ENCODE assay signal across 13 cellular contexts in genomic region chr17:76447931-76448652, GRCh38. TPM values are rescaled to one million over a fixed set of nuclear protein-coding genes. Genes with fewer than 3 reads are reported as not detected.
DNase-seq lines count a peak whose midpoint lies in the region; FAIRE-seq and TF ChIP-seq lines count a peak whose summit lies in the region.
"Had no signal": no experiment of that assay in that cellular context is flagged by ENCODE, and none has a peak within 500 bp of the region (broad histone marks: within the 10 kb centered on the region; RNA-seq: fewer than 3 reads in every experiment).

No MANE protein-coding gene starts in this region.

- H2BK20ac ChIP-seq in H1 (ENCODE audit: low read length): 0 out of 2 replicates have a peak overlapping the region, but pooled peaks have one; percentile 13

- H3K4me3 Mint-ChIP-seq in activated CD4-positive, alpha-beta T cell treated with anti-CD3 and anti-CD28 coated beads, Interleukin-2, amount 10 ng/mL, durations not matched to agents 24 days and 14 days: no peak overlapping the region
- peak overlapping the region; percentile 92; the same call in 1 of the 2 replicates for H3K4me3 Mint-ChIP-seq in HFFc6
- H3K4me3 Mint-ChIP-seq: central memory CD8-positive, alpha-beta T cell had no signal

- peak overlapping the region in 1 of 2 experiments; percentile 9; a peak in 1 of 4 replicates for H3K4me2 ChIP-seq in H1 (ENCODE audit: insufficient read depth in 1 of 2, low read depth in 2 of 2, low read length in 2 of 2)

- H3K9me3 Mint-ChIP-seq in activated CD4-positive, alpha-beta T cell treated with anti-CD3 and anti-CD28 coated beads, Interleukin-2, amount 10 ng/mL, durations not matched to agents 24 days and 14 days: no peaks in the 10 kb centered on the region
- no peaks in the 10 kb centered on the region for H3K9me3 Mint-ChIP-seq in HFFc6
- H3K9me3 Mint-ChIP-seq: central memory CD8-positive, alpha-beta T cell had no signal

- no peak for TF ChIP-seq CTCF in HFFc6 (IDR thresholded peaks at IDR 0.05)
- TF ChIP-seq CTCF in H1 (IDR thresholded peaks at IDR 0.05; ENCODE audit: control extremely low read depth in 1 of 3, insufficient read depth in 1 of 3, low read depth in 1 of 3, low read length in 3 of 3): no peak

- no peak overlapping the region for H3K4me3 ChIP-seq in H1 (ENCODE audit: extremely low read depth in 1 of 4, insufficient read depth in 2 of 4, low read depth in 3 of 4, low read length in 4 of 4)

- no peak overlapping the region for H2AFZ ChIP-seq in H1 (ENCODE audit: low read length)

- H2BK5ac ChIP-seq in H1 (ENCODE audit: low read depth, low read length): 0 out of 2 replicates have a peak overlapping the region, but pooled peaks have one; percentile 12

- peak overlapping the region; percentile 39; the same call in 1 of the 2 replicates for H2BK12ac ChIP-seq in H1 (ENCODE audit: low read depth, low read length)

- no peaks in the 10 kb centered on the region for H3K36me3 ChIP-seq in H1 (ENCODE audit: control insufficient read depth in 2 of 4, insufficient read depth in 4 of 4, low read length in 3 of 4)

- no peak overlapping the region for H2BK120ac ChIP-seq in H1 (replicated peaks; ENCODE audit: low read depth, low read length)

- no peak overlapping the region for H3K23ac ChIP-seq in H1 (ENCODE audit: insufficient read length)

- H3K27ac Mint-ChIP-seq in activated CD4-positive, alpha-beta T cell treated with anti-CD3 and anti-CD28 coated beads, Interleukin-2, amount 10 ng/mL, durations not matched to agents 24 days and 14 days: peak overlapping the region; percentile 46
- H3K27ac Mint-ChIP-seq in HFFc6: peak overlapping the region; percentile 96

- CTCF ChIA-PET in H1 (lab: Charles Lee; ENCODE audit: partially characterized antibody) (interaction anchor here (1.0 to 4.7 kb wide), 11 partner anchors 9 to 184 kb away, joined by 3 to 17 read pairs (median 4); partner anchors contain the start of gene AANAT), HEK293T (lab: Yijun Ruan, JAX) (interaction anchor here (0.5 to 1.5 kb wide), 2 partner anchors 43 to 126 kb away, joined by 3 to 7 read pairs; no protein-coding TSS in a partner anchor)

- H3K27me3 ChIP-seq in H1 (replicated peaks in 1 of 4; ENCODE audit: control insufficient read depth in 3 of 4, extremely low read depth in 1 of 4, insufficient read depth in 3 of 4, low read length in 3 of 4): no peaks in the 10 kb centered on the region

- H3K4me1 ChIP-seq in H1 (replicated peaks in 1 of 4; ENCODE audit: control insufficient read depth in 3 of 4, insufficient read depth in 4 of 4, low read length in 3 of 4): peaks cover 26 to 53% (median 47%) of the 10 kb centered on the region in 4 experiments

- peaks cover 10% of the 10 kb centered on the region for H3K79me1 ChIP-seq in H1 (ENCODE audit: low read depth, low read length)

- peak overlapping the region; percentile 82; the same call in 1 of the 2 replicates for H2AK5ac ChIP-seq in H1 (ENCODE audit: low read depth, low read length)

- H4K5ac ChIP-seq in H1 (ENCODE audit: insufficient read length, low read depth, low read length): no peak overlapping the region

- H3K27me3 Mint-ChIP-seq in activated CD4-positive, alpha-beta T cell treated with anti-CD3 and anti-CD28 coated beads, Interleukin-2, amount 10 ng/mL, durations not matched to agents 24 days and 14 days: no peaks in the 10 kb centered on the region
- no peaks in the 10 kb centered on the region; the same call in none of the 2 replicates for H3K27me3 Mint-ChIP-seq in HFFc6 (ENCODE audit: insufficient read depth)
- H3K27me3 Mint-ChIP-seq: central memory CD8-positive, alpha-beta T cell had no signal

- no peak for FAIRE-seq in H1 (lab: Jason Lieb, UNC)

- H3K4me1 Mint-ChIP-seq in activated CD4-positive, alpha-beta T cell treated with anti-CD3 and anti-CD28 coated beads, Interleukin-2, amount 10 ng/mL, durations not matched to agents 24 days and 14 days: peaks cover 62% of the 10 kb centered on the region
- peaks cover 84% of the 10 kb centered on the region for H3K4me1 Mint-ChIP-seq in HFFc6 (ENCODE audit: low read depth)

- H3K18ac ChIP-seq in H1 (ENCODE audit: extremely low read depth, low read length): no peak overlapping the region

- TF ChIP-seq RAD21 in H1 (IDR thresholded peaks at IDR 0.05 in 1 of 2, conservative IDR thresholded peaks at IDR 0.05 in 1 of 2; ENCODE audit: low read depth in 2 of 2, low read length in 2 of 2): no peak

- H3K4ac ChIP-seq in H1 (replicated peaks; ENCODE audit: insufficient read length, low read depth, low read length): no peak overlapping the region

- no peak overlapping the region for H2BK15ac ChIP-seq in H1 (ENCODE audit: low read length)

- peak overlapping the region in 1 of 4 experiments; percentile 28; a peak in 1 of 7 replicates for H3K9ac ChIP-seq in H1 (replicated peaks in 1 of 4; ENCODE audit: extremely low read depth in 1 of 4, low read depth in 3 of 4, low read length in 3 of 4)

- no peak overlapping the region for H3K27ac ChIP-seq in H1 (ENCODE audit: low read depth, low read length)

- peaks cover 47 to 87% of the 10 kb centered on the region in 2 experiments for H3K79me2 ChIP-seq in H1 (ENCODE audit: control insufficient read depth in 1 of 2, insufficient read depth in 2 of 2, low read length in 2 of 2)

- H3K9me3 ChIP-seq in H1 (ENCODE audit: insufficient read depth in 2 of 2, low read depth in 1 of 2, low read length in 1 of 2): no peaks in the 10 kb centered on the region

- H3K23me2 ChIP-seq in H1 (ENCODE audit: low read depth, low read length): peaks cover 3% of the 10 kb centered on the region; the same call in 1 of the 2 replicates

- no peak overlapping the region for H3K14ac ChIP-seq in H1 (ENCODE audit: insufficient read length)

- no peak for TF ChIP-seq EP300 in H1 (IDR thresholded peaks at IDR 0.05; ENCODE audit: borderline replicate concordance in 1 of 2, low read depth in 2 of 2, low read length in 2 of 2)

- TF ChIP-seq POLR2A in H1 (IDR thresholded peaks at IDR 0.05; ENCODE audit: control extremely low read depth in 1 of 2, low read depth in 2 of 2, low read length in 2 of 2): no peak

- WGBS in H1 (ENCODE audit: extremely low coverage in 1 of 2, insufficient coverage in 1 of 2, insufficient read length in 1 of 2, insufficient replicate concordance in 2 of 2, low coverage in 1 of 2, low lambda C conversion rate in 2 of 2, missing lambda C conversion rate in 1 of 2), 2 experiments: 87% methylated on average over 7 of the region's 7 CpGs; no CpG with 5 or more reads in 1 of the 2 experiments

- no peak overlapping the region for H4K91ac ChIP-seq in H1 (replicated peaks; ENCODE audit: insufficient read length, low read length)

- POLR2A ChIA-PET in H1 (lab: Charles Lee; ENCODE audit: partially characterized antibody): interaction anchor here (1.1 kb wide), 1 partner anchor 11 kb away, joined by 4 read pairs; no protein-coding TSS in a partner anchor
- POLR2A ChIA-PET in HEK293T (lab: Yijun Ruan, JAX): no interaction called here

- DNase-seq in activated CD4-positive, alpha-beta T cell treated with anti-CD3 and anti-CD28 coated beads, Interleukin-2, amount 10 ng/mL, durations not matched to agents 24 days and 14 days: no peak
- DNase-seq in activated CD4-positive, alpha-beta T cell treated with anti-CD3 and anti-CD28 coated beads for 1 hour: no peak
- DNase-seq in HFFc6 (peak; percentile 60), H1 (ENCODE audit: low read depth in 1 of 2, low spot score in 2 of 2) (no peak), posterior vena cava (ENCODE audit: low spot score) (peak; percentile 20), HEK293T (ENCODE audit: extremely low spot score) (no peak), D341Med (ENCODE audit: low spot score) (no peak)
- DNase-seq in activated CD8-positive, alpha-beta memory T cell treated with anti-CD3 and anti-CD28 coated beads for 24 hours: no peak
- DNase-seq: erythroblast, NCI-H2227 treated with DMSO at 0.1 percent for 48 hours, nucleus accumbens had no signal

- no peak overlapping the region for H4K8ac ChIP-seq in H1 (ENCODE audit: extremely low read depth, insufficient read depth, low read length)

- peaks cover 9% of the 10 kb centered on the region for H3K36me3 Mint-ChIP-seq in activated CD4-positive, alpha-beta T cell treated with anti-CD3 and anti-CD28 coated beads, Interleukin-2, amount 10 ng/mL, durations not matched to agents 24 days and 14 days (ENCODE audit: low read depth)
- no peaks in the 10 kb centered on the region for H3K36me3 Mint-ChIP-seq in HFFc6 (ENCODE audit: low read depth)

- intact Hi-C loops in activated CD4-positive, alpha-beta T cell treated with anti-CD3 and anti-CD28 coated beads, Interleukin-2, amount 10 ng/mL, durations not matched to agents 24 days and 14 days (cut with micrococcal nuclease): no loop called here
- intact Hi-C loops in posterior vena cava (cut with DNase I): no loop called here

- H4K20me1 ChIP-seq in H1 (replicated peaks in 1 of 2; ENCODE audit: control insufficient read depth in 1 of 2, insufficient read depth in 2 of 2, low read length in 2 of 2): peaks cover 19 to 28% of the 10 kb centered on the region in 2 experiments

- H3K56ac ChIP-seq in H1 (replicated peaks; ENCODE audit: insufficient read length, low read depth, low read length): no peak overlapping the region

RNA-seq across cellular contexts. Expression of gene UBE2O, which starts 4.9 kb away (rescaled TPM):
- 43.8 and 44.0 TPM in 2 replicates for total RNA-seq in activated CD4-positive, alpha-beta T cell treated with anti-CD3 and anti-CD28 coated beads, Interleukin-2, amount 10 ng/mL, durations not matched to agents 24 days and 14 days
- total RNA-seq in HFFc6 (2021; fragmentation: NEBNext Ultra II Directional; extraction: Animal tissue kit (Norgen Biotek cat#: 25700)): 10 to 100 TPM; 24.3 to 26.0 (median 24.5) TPM
- total RNA-seq in H1 (2021; fragmentation: NEBNext Ultra II Directional; extraction: Animal tissue kit (Norgen Biotek cat#: 25700)): 63.0 and 65.6 TPM in 2 replicates
- 24.4 and 34.1 TPM in 2 replicates for polyA plus RNA-seq in H1 (2011; rRNA removed)
- 26.6 TPM for polyA plus RNA-seq in H1 (2011; cell fraction: cytosol; rRNA removed)
- polyA plus RNA-seq in H1 (2011; cell fraction: nucleus; rRNA removed): 63.4 TPM
- 37.4 to 63.3 TPM (median 56.2 TPM) in 4 replicates for polyA plus RNA-seq in H1 (2012, experiment 1 of 2)
- polyA plus RNA-seq in H1 (2012, experiment 2 of 2): 31.8 TPM
- polyA plus RNA-seq in H1 (2013, experiment 1 of 2): 25.8 TPM
- 23.6 TPM for polyA plus RNA-seq in H1 (2013, experiment 2 of 2)
- polyA minus RNA-seq in H1 (2011; rRNA and poly(A)+ RNA removed): 119 and 174 TPM in 2 replicates
- polyA minus RNA-seq in H1 (2011; cell fraction: cytosol; rRNA and poly(A)+ RNA removed): 36.0 TPM
- polyA minus RNA-seq in H1 (2011; cell fraction: nucleus; rRNA and poly(A)+ RNA removed): 29.6 TPM
- total RNA-seq in posterior vena cava: 10 to 100 TPM; 17.2 to 17.9 TPM

RNA-seq across cellular contexts. Expression of gene AANAT, which starts 19.3 kb away (rescaled TPM):
- not detected in 2 replicates for total RNA-seq in activated CD4-positive, alpha-beta T cell treated with anti-CD3 and anti-CD28 coated beads, Interleukin-2, amount 10 ng/mL, durations not matched to agents 24 days and 14 days
- total RNA-seq in HFFc6 (2021; fragmentation: NEBNext Ultra II Directional; extraction: Animal tissue kit (Norgen Biotek cat#: 25700)): under 1 TPM in 1 of 6 experiments, not detected in 5; 0.21 TPM
- not detected in 2 replicates for total RNA-seq in H1 (2021; fragmentation: NEBNext Ultra II Directional; extraction: Animal tissue kit (Norgen Biotek cat#: 25700))
- polyA plus RNA-seq in H1 (2011; rRNA removed): 0.53 and 1.1 TPM in 2 replicates
- 0.43 TPM for polyA plus RNA-seq in H1 (2011; cell fraction: cytosol; rRNA removed)
- 1.5 TPM for polyA plus RNA-seq in H1 (2011; cell fraction: nucleus; rRNA removed)
- 0.46 to 0.76 TPM (median 0.68 TPM) in 4 replicates for polyA plus RNA-seq in H1 (2012, experiment 1 of 2)
- not detected for polyA plus RNA-seq in H1 (2012, experiment 2 of 2)
- 0.16 TPM for polyA plus RNA-seq in H1 (2013, experiment 1 of 2)
- 0.13 TPM for polyA plus RNA-seq in H1 (2013, experiment 2 of 2)
- polyA minus RNA-seq in H1 (2011; rRNA and poly(A)+ RNA removed): not detected in 2 replicates
- not detected for polyA minus RNA-seq in H1 (2011; cell fraction: cytosol; rRNA and poly(A)+ RNA removed)
- not detected for polyA minus RNA-seq in H1 (2011; cell fraction: nucleus; rRNA and poly(A)+ RNA removed)
- not detected for total RNA-seq in posterior vena cava
- polyA plus RNA-seq: BJ had no signal

RNA-seq across cellular contexts. Expression of gene RHBDF2, which starts 53.1 kb away (rescaled TPM):
- 45.4 and 54.5 TPM in 2 replicates for total RNA-seq in activated CD4-positive, alpha-beta T cell treated with anti-CD3 and anti-CD28 coated beads, Interleukin-2, amount 10 ng/mL, durations not matched to agents 24 days and 14 days
- total RNA-seq in HFFc6 (2021; fragmentation: NEBNext Ultra II Directional; extraction: Animal tissue kit (Norgen Biotek cat#: 25700)): 10 to 100 TPM in 2 of 6 experiments, 1 to 10 TPM in 4; 7.1 to 13.1 (median 9.4) TPM
- total RNA-seq in H1 (2021; fragmentation: NEBNext Ultra II Directional; extraction: Animal tissue kit (Norgen Biotek cat#: 25700)): 25.9 and 26.2 TPM in 2 replicates
- 21.2 and 27.9 TPM in 2 replicates for polyA plus RNA-seq in H1 (2011; rRNA removed)
- polyA plus RNA-seq in H1 (2011; cell fraction: cytosol; rRNA removed): 15.5 TPM
- polyA plus RNA-seq in H1 (2011; cell fraction: nucleus; rRNA removed): 46.6 TPM
- polyA plus RNA-seq in H1 (2012, experiment 1 of 2): 16.4 to 25.4 TPM (median 22.4 TPM) in 4 replicates
- polyA plus RNA-seq in H1 (2012, experiment 2 of 2): 15.6 TPM
- polyA plus RNA-seq in H1 (2013, experiment 1 of 2): 30.8 TPM
- polyA plus RNA-seq in H1 (2013, experiment 2 of 2): 30.3 TPM
- polyA minus RNA-seq in H1 (2011; rRNA and poly(A)+ RNA removed): 12.5 and 16.5 TPM in 2 replicates
- 16.4 TPM for polyA minus RNA-seq in H1 (2011; cell fraction: cytosol; rRNA and poly(A)+ RNA removed)
- 22.9 TPM for polyA minus RNA-seq in H1 (2011; cell fraction: nucleus; rRNA and poly(A)+ RNA removed)
- 10 to 100 TPM; 26.7 to 31.4 TPM for total RNA-seq in posterior vena cava

Comparison
In these comparisons a context has a peak if more than half of its experiments do, and no peak if none do; other contexts are left out.
1. DNase-seq: peak in HFFc6 (single experiment) and posterior vena cava (single experiment); none in activated CD4-positive, alpha-beta T cell treated with anti-CD3 and anti-CD28 coated beads, Interleukin-2, amount 10 ng/mL, durations not matched to agents 24 days and 14 days (single experiment), activated CD4-positive, alpha-beta T cell treated with anti-CD3 and anti-CD28 coated beads for 1 hour (single experiment), H1 (0 of 2), activated CD8-positive, alpha-beta memory T cell treated with anti-CD3 and anti-CD28 coated beads for 24 hours (single experiment), HEK293T (single experiment) and D341Med (single experiment).